ENCODE assay signal across 9 cellular contexts in the genomic region with DNA sequence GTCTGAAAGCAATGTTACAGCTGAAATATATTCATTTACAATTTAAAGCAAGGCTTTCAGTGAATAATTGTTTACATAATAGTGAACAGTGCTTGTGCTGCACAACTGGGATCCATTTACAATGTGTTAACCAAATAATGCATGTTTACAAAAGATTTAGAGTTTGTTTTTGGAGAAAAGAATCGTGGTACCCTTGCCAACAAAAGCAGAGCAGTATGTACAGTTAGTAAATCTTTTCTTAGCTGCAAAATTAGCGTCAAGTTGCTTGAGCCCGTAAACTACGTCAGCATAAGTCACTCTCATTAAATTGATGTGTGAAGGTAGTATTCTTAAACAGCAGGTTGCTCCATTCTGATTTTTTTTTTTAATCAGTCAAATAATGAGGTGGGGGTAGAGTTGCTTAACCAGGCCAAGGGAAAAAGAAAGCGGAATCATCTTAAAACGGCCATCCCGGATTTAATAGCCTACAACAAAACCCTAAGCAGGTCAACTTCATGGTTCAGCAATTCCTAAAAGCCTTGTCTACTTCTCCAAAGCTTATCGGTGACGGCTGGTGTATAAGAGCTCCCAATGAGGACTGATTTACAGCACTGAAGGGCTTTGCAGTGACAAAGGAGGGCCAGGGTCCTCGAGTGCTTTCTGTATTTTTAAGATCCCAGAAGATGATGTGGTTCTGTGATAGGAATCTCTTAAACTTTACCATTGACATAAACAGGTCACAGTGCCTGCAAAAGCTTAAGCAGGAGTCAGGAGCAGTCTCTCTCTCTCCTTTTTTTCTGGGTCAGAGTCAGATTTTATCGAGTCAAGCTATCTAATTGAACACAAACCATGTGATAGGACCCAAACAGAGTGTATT.
A peak's percentile ranks its signal among the peaks of the same experiment; 100 is the strongest.
DNase-seq lines count a peak whose midpoint lies in the region; ATAC-seq, FAIRE-seq and TF ChIP-seq lines count a peak whose summit lies in the region.
"Had no signal": no experiment of that assay in that cellular context is flagged by ENCODE, and none has a peak within 500 bp of the region (broad histone marks: within the 10 kb centered on the region; RNA-seq: fewer than 3 reads in every experiment).

No MANE protein-coding gene starts in this region.

- H3K4me1 ChIP-seq in right atrium auricular region (peaks cover 0 to 50% of the 10 kb centered on the region in 2 donors), adrenal gland (replicated peaks in 1 of 2) (peaks cover 52 to 63% of the 10 kb centered on the region in 2 donors), kidney (ENCODE audit: control insufficient read depth in 1 of 2, insufficient read depth in 1 of 2, low read depth in 1 of 2, low read length in 2 of 2) (peaks cover 22 to 55% of the 10 kb centered on the region in 2 donors), aorta (ENCODE audit: control insufficient read depth in 1 of 2, insufficient read depth in 2 of 2, low read length in 2 of 2) (peaks cover 3 to 17% of the 10 kb centered on the region in 2 donors)

- CTCF ChIA-PET in activated CD4-positive, alpha-beta T cell treated with anti-CD3 and anti-CD28 coated beads for 36 hours (lab: Charles Lee): interaction anchor here (1.5 kb wide), 1 partner anchor 21 kb away, joined by 3 read pairs; no protein-coding TSS in a partner anchor

- H3K9ac ChIP-seq in kidney (ENCODE audit: low read length in 2 of 2): peak overlapping the region in 1 of 2 donors; percentile 35

- DNase-seq in right atrium auricular region (ENCODE audit: low spot score) (no peak), Right ventricle myocardium superior (no peak), adrenal gland (no peak), kidney (no peak), aorta (no peak), GM19239 (ENCODE audit: insufficient read length, low spot score) (no peak)
- no peak for DNase-seq in activated CD4-positive, alpha-beta T cell treated with anti-CD3 and anti-CD28 coated beads for 36 hours
- DNase-seq: pancreas had no signal

- TF ChIP-seq CTCF in right atrium auricular region (IDR thresholded peaks at IDR 0.05): no peak
- no peak for TF ChIP-seq CTCF in adrenal gland (IDR thresholded peaks at IDR 0.05)
- no peak for TF ChIP-seq CTCF in kidney (IDR thresholded peaks at IDR 0.05; ENCODE audit: borderline replicate concordance, extremely low read depth, insufficient read depth)

- H3K36me3 ChIP-seq in right atrium auricular region (no peaks in the 10 kb centered on the region), adrenal gland (replicated peaks in 1 of 2) (no peaks in the 10 kb centered on the region), kidney (ENCODE audit: control insufficient read depth in 1 of 2, insufficient read depth in 2 of 2, low read length in 2 of 2) (no peaks in the 10 kb centered on the region), aorta (ENCODE audit: control insufficient read depth in 1 of 2, insufficient read depth in 2 of 2, low read length in 1 of 2) (no peaks in the 10 kb centered on the region)
- H3K36me3 ChIP-seq: pancreas had no signal

- peaks cover 23% of the 10 kb centered on the region for H3K4me1 Mint-ChIP-seq in activated CD4-positive, alpha-beta T cell treated with anti-CD3 and anti-CD28 coated beads for 36 hours

- no peak overlapping the region for H3K4me3 ChIP-seq in right atrium auricular region
- no peak overlapping the region for H3K4me3 ChIP-seq in adrenal gland
- peak overlapping the region; percentile 14 to 25 for H3K4me3 ChIP-seq in kidney (ENCODE audit: low read length in 2 of 2)
- H3K4me3 ChIP-seq in aorta (ENCODE audit: low read length in 2 of 2): peak overlapping the region in 1 of 2 donors; percentile 18
- H3K4me3 ChIP-seq: pancreas had no signal

- H3K27me3 ChIP-seq in right atrium auricular region: no peaks in the 10 kb centered on the region
- no peaks in the 10 kb centered on the region for H3K27me3 ChIP-seq in adrenal gland
- H3K27me3 ChIP-seq in aorta (ENCODE audit: control insufficient read depth in 1 of 2, insufficient read depth in 2 of 2, low read length in 1 of 2): no peaks in the 10 kb centered on the region
- H3K27me3 ChIP-seq: pancreas had no signal

- no peak for FAIRE-seq in kidney (lab: Jason Lieb, UNC)
- FAIRE-seq in GM19239 (lab: Jason Lieb, UNC): no peak

- intact Hi-C loops in Right ventricle myocardium superior (cut with DNase I) (no loop called here), adrenal gland (cut with DNase I) (no loop called here), kidney (cut with DNase I) (no loop called here), aorta (cut with DNase I) (loop anchor here (5.0 kb wide), 1 partner anchor 73 kb away; no protein-coding TSS in a partner anchor)
- intact Hi-C loops in activated CD4-positive, alpha-beta T cell treated with anti-CD3 and anti-CD28 coated beads for 36 hours (cut with DNase I, micrococcal nuclease): no loop called here

- H3K9me3 ChIP-seq in right atrium auricular region (no peaks in the 10 kb centered on the region), adrenal gland (replicated peaks in 1 of 3) (no peaks in the 10 kb centered on the region), kidney (ENCODE audit: control insufficient read depth in 1 of 2, low read length in 2 of 2) (no peaks in the 10 kb centered on the region), aorta (ENCODE audit: control insufficient read depth, low read length) (no peaks in the 10 kb centered on the region)
- H3K9me3 ChIP-seq: pancreas had no signal

- WGBS in adrenal gland, 4 donors: 50 to 58% (median 57%) methylated on average over 11 of the region's 11 CpGs
- 27% methylated on average over 11 of the region's 11 CpGs for WGBS in aorta, 2 donors

- POLR2A ChIA-PET in activated CD4-positive, alpha-beta T cell treated with anti-CD3 and anti-CD28 coated beads for 36 hours (lab: Charles Lee): interaction anchor here (0.7 kb wide), 1 partner anchor 888 kb away, joined by 17 read pairs; no protein-coding TSS in a partner anchor

- peaks cover 5% of the 10 kb centered on the region for H3K9me3 Mint-ChIP-seq in activated CD4-positive, alpha-beta T cell treated with anti-CD3 and anti-CD28 coated beads for 36 hours (ENCODE audit: low read depth)

- TF ChIP-seq POLR2A in adrenal gland (IDR thresholded peaks at IDR 0.05): peak in 1 of 2 donors; percentile 30

- H3K27me3 Mint-ChIP-seq in activated CD4-positive, alpha-beta T cell treated with anti-CD3 and anti-CD28 coated beads for 36 hours: peaks cover 2% of the 10 kb centered on the region

- H3K27ac Mint-ChIP-seq in activated CD4-positive, alpha-beta T cell treated with anti-CD3 and anti-CD28 coated beads for 36 hours: no peak overlapping the region

- no peaks in the 10 kb centered on the region for H3K36me3 Mint-ChIP-seq in activated CD4-positive, alpha-beta T cell treated with anti-CD3 and anti-CD28 coated beads for 36 hours (ENCODE audit: low read depth)

- ATAC-seq in Right ventricle myocardium superior (ENCODE audit: poor library complexity): no peak
- ATAC-seq in aorta (ENCODE audit: low FRiP score): no peak
- ATAC-seq in GM21515 (IDR thresholded peaks at IDR 0.05; ENCODE audit: unreplicated experiment): no peak
- no peak for ATAC-seq in activated CD4-positive, alpha-beta T cell treated with anti-CD3 and anti-CD28 coated beads for 36 hours

- H3K27ac ChIP-seq in right atrium auricular region (peak overlapping the region; percentile 52 to 84), adrenal gland (peak overlapping the region; percentile 31 to 88 (median 78)), kidney (ENCODE audit: low read depth in 2 of 2, low read length in 2 of 2) (peak overlapping the region; percentile 56 to 77), aorta (ENCODE audit: low read depth in 1 of 2, low read length in 2 of 2) (peak overlapping the region; percentile 10 to 39)

- H3K4me3 Mint-ChIP-seq in activated CD4-positive, alpha-beta T cell treated with anti-CD3 and anti-CD28 coated beads for 36 hours: no peak overlapping the region

Comparison
In these comparisons a context has a peak if more than half of its experiments do, and no peak if none do; other contexts are left out.
1. H3K27ac ChIP-seq: peak in every context shown above with its lines; median percentile 78 in adrenal gland; 68 in right atrium auricular region; 66 in kidney; 24 in aorta.
2. H3K4me3 ChIP-seq: peak in kidney (2 of 2); none in right atrium auricular region (0 of 2) and adrenal gland (0 of 4).
3. intact Hi-C loops: an anchor here in aorta (5.0 kb wide); none called in Right ventricle myocardium superior, adrenal gland, kidney and activated CD4-positive, alpha-beta T cell treated with anti-CD3 and anti-CD28 coated beads for 36 hours.